In the genomic region with DNA sequence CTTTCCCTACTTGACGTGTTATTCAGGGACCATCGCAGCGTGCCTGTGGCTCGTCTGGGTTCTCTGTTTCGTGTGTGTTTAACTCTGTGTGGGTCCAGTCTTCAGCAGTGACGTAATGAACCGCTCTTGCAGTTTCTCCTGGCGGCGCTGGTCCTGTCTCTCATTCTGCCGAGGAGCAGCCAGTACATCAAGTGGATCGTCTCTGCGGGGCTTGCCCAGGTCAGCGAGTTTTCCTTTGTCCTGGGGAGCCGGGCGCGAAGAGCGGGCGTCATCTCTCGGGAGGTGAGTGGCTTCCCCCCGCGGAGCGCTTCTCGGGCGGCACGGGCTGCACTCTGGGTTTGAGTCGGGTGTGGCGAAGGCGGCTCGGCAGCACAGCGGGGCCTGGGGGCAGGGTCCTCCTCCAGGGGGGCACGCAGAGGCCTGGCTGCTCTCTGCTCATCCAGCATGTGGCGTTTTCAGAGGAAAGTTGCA, we compare ENCODE assay signal across 12 cellular contexts. TPM values are rescaled to one million over a fixed set of nuclear protein-coding genes. Genes with fewer than 3 reads are reported as not detected.
DNase-seq lines count a peak whose midpoint lies in the region; ATAC-seq and TF ChIP-seq lines count a peak whose summit lies in the region.
"Had no signal": no experiment of that assay in that cellular context is flagged by ENCODE, and none has a peak within 500 bp of the region (broad histone marks: within the 10 kb centered on the region; RNA-seq: fewer than 3 reads in every experiment).

No MANE protein-coding gene starts in this region.

- H3K27me3 ChIP-seq in ascending aorta, result no peaks in the 10 kb centered on the region
- no peaks in the 10 kb centered on the region for H3K27me3 ChIP-seq in effector memory CD4-positive, alpha-beta T cell (replicated peaks; ENCODE audit: control insufficient read depth, insufficient read depth, low read length, poor library complexity, severe bottlenecking)

- intact Hi-C loops in ascending aorta (cut with DNase I), result no loop called here
- intact Hi-C loops in left ventricle myocardium superior (cut with micrococcal nuclease), result no loop called here

- H3K4me1 ChIP-seq in ascending aorta, result peaks cover 5 to 21% of the 10 kb centered on the region in 2 donors
- no peaks in the 10 kb centered on the region for H3K4me1 ChIP-seq in effector memory CD4-positive, alpha-beta T cell (ENCODE audit: control insufficient read depth, insufficient read depth, low read length, poor library complexity, severe bottlenecking)

- H3K9me3 ChIP-seq in ascending aorta, result no peaks in the 10 kb centered on the region
- H3K9me3 ChIP-seq in effector memory CD4-positive, alpha-beta T cell (ENCODE audit: control insufficient read depth, low read length), result no peaks in the 10 kb centered on the region

- peak overlapping the region; percentile 51 to 56 for H3K27ac ChIP-seq in ascending aorta
- no peak overlapping the region for H3K27ac ChIP-seq in effector memory CD4-positive, alpha-beta T cell (ENCODE audit: insufficient read depth, low read length, poor library complexity, severe bottlenecking)

- TF ChIP-seq CTCF in ascending aorta (IDR thresholded peaks at IDR 0.05), result no peak

- DNase-seq in NCI-H510A treated with DMSO at 0.1 percent for 48 hours (lab: John Stamatoyannopoulos, UW) (peak; percentile 10), NCI-H510A (lab: John Stamatoyannopoulos, UW) (no peak), ascending aorta (ENCODE audit: low spot score in 2 of 2) (peak in 1 of 2 donors; percentile 62), left ventricle myocardium superior (peak; percentile 45), superior temporal gyrus (ENCODE audit: extremely low spot score) (peak; percentile 38), NK-92 (lab: John Stamatoyannopoulos, UW; ENCODE audit: unreplicated experiment) (no peak)
- DNase-seq in effector memory CD4-positive, alpha-beta T cell, result no peak
- no peak for DNase-seq in activated CD4-positive, alpha-beta T cell treated with anti-CD3 and anti-CD28 coated beads, Interleukin-2, amount 50 U/mL, for 1 hour
- DNase-seq: activated CD4-positive, alpha-beta memory T cell treated with anti-CD3 and anti-CD28 coated beads for 36 hours; activated naive CD8-positive, alpha-beta T cell treated with anti-CD3 and anti-CD28 coated beads for 36 hours; natural killer cell; T-helper 1 cell had no signal

- peaks cover 29 to 60% of the 10 kb centered on the region in 2 donors for H3K36me3 ChIP-seq in ascending aorta
- peaks cover 23% of the 10 kb centered on the region for H3K36me3 ChIP-seq in effector memory CD4-positive, alpha-beta T cell (ENCODE audit: control insufficient read depth, insufficient read depth, low read length)

- H3K4me3 ChIP-seq in ascending aorta, result no peak overlapping the region
- H3K4me3 ChIP-seq in effector memory CD4-positive, alpha-beta T cell (ENCODE audit: insufficient read depth, low read depth, low read length, poor library complexity, severe bottlenecking), result no peak overlapping the region

- peak; percentile 31 for ATAC-seq in left ventricle myocardium superior
- ATAC-seq: natural killer cell had no signal

RNA-seq across cellular contexts. Expression of a gene that starts 36.3 kb away (rescaled TPM):
- total RNA-seq in ascending aorta, result 15.8 TPM
- 45.1 TPM for total RNA-seq in left ventricle myocardium superior

RNA-seq across cellular contexts. Expression of a gene that starts 57.7 kb away (rescaled TPM):
- total RNA-seq in ascending aorta (5.9 TPM), left ventricle myocardium superior (242 TPM)

Comparison
In these comparisons a context has a peak if more than half of its experiments do, and no peak if none do; other contexts are left out.
1. DNase-seq: peak in NCI-H510A treated with DMSO at 0.1 percent for 48 hours (single experiment), left ventricle myocardium superior (single experiment) and superior temporal gyrus (single experiment); none in NCI-H510A (single experiment), effector memory CD4-positive, alpha-beta T cell (0 of 3), NK-92 (single experiment) and activated CD4-positive, alpha-beta T cell treated with anti-CD3 and anti-CD28 coated beads, Interleukin-2, amount 50 U/mL, for 1 hour (single experiment).
2. RNA of a gene that starts 57.7 kb away (total RNA-seq): 242 TPM in left ventricle myocardium superior (single experiment); 5.9 TPM in ascending aorta (single experiment); every median in the first group is over 10 times any median in the second.